Comparison of ENCODE assay signal across 1 cellular context in genomic region chr6:98844244-98845161, GRCh38.
TF ChIP-seq lines count a peak whose summit lies in the region.

No MANE protein-coding gene starts in this region.

TF ChIP-seq in HepG2, 621 proteins besides CTCF, POLR2A, EP300 and RAD21 (continued from another document):
- TF ChIP-seq TBL1XR1 (IDR thresholded peaks at IDR 0.05; ENCODE audit: borderline replicate concordance, low read length, partially characterized antibody) (no peak), ZBTB26 (CRISPR knock-in tag; IDR thresholded peaks at IDR 0.05; ENCODE audit: borderline replicate concordance) (no peak), EZH2 (conservative IDR thresholded peaks at IDR 0.05; ENCODE audit: low read depth, low read length) (0 out of 2 replicates have a peak, but pooled peaks have one; percentile 39), CBX2 (IDR thresholded peaks at IDR 0.05; ENCODE audit: low read depth, low read length) (0 out of 2 replicates have a peak, but pooled peaks have one; percentile 40), CBX2 (CRISPR knock-in tag; IDR thresholded peaks at IDR 0.05; ENCODE audit: low read depth) (no peak)
